Comparison of ENCODE assay signal across 18 cellular contexts in the genomic region with DNA sequence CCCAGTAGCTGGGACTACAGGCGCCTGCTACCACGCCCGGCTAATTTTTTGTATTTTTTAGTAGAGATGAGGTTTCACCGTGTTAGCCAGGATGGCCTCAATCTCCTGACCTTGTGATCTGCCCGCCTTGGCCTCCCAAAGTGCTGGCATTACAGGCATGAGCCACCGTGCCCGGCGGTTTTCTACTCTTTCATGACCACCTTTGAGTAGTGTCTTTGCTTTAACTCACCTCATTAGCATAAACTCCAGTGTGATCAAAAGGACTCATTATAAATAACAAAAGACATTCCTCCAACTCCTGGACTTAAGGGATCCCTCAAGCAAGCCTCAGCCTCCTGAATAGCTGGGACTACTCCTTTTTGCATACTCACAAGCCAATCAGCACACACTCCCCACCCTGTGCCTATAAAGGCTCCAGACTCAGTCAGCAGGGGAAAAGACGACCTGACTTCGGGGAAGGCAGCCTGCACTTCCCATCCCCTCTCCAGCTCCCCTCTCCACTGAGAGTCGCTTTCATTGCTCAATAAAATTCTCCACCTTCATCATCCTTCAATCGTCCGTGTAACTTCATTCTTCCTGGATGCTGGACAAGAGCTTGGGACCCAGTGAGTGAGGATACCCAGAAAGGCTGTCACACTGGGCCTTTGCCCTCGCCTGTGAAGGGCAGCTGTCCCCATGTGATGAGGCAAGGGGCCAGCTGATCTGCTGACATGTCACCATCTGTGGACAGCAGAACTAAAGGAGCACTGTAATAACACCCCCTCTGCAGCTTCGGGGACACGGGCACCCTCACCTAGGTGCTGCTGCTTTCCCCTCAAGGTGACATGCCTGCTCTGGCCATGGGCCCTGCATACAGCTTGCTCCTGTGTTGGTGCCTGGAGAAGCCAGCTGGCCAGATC. TPM values are rescaled to one million over a fixed set of nuclear protein-coding genes. Genes with fewer than 3 reads are reported as not detected.
DNase-seq lines count a peak whose midpoint lies in the region; ATAC-seq, FAIRE-seq and TF ChIP-seq lines count a peak whose summit lies in the region.
"Had no signal": no experiment of that assay in that cellular context is flagged by ENCODE, and none has a peak within 500 bp of the region (broad histone marks: within the 10 kb centered on the region; RNA-seq: fewer than 3 reads in every experiment).

No MANE protein-coding gene starts in this region.

- no peaks in the 10 kb centered on the region for H3K9me3 ChIP-seq in A549
- peaks cover 4% of the 10 kb centered on the region; the same call in 1 of the 2 replicates for H3K9me3 ChIP-seq in HAP-1

- 79% methylated on average over 15 of the region's 16 CpGs for WGBS in A549 (ENCODE audit: missing lambda C conversion rate)

- TF ChIP-seq EP300 in A549 (IDR thresholded peaks at IDR 0.05), result no peak

- ATAC-seq in A549 (peak; percentile 34 to 42; a peak in 3 of 6 replicates), HG02981 (IDR thresholded peaks at IDR 0.05; ENCODE audit: unreplicated experiment) (no peak)
- ATAC-seq: activated CD8-positive, alpha-beta T cell treated with anti-CD3 and anti-CD28 coated beads, Interleukin-2, amount 10 ng/mL, durations not matched to agents 7 days and 5 days; activated naive CD8-positive, alpha-beta T cell treated with anti-CD3 and anti-CD28 coated beads, Interleukin-2, amount 50 U/mL, for 24 hours; stimulated activated memory B cell treated with anti-CD40 and anti-IgM and Interleukin-4, amounts not matched to agents 10 μg/mL and 1 μg/mL and 100 μg/mL, for 72 hours had no signal

- TF ChIP-seq CTCF in A549 (IDR thresholded peaks at IDR 0.05), result no peak

- H3K4me3 ChIP-seq in A549 (no peak overlapping the region), HAP-1 (no peak overlapping the region)
- H3K4me3 ChIP-seq: spleen had no signal

- H3K27ac ChIP-seq in A549, result no peak overlapping the region
- H3K27ac ChIP-seq: epithelial cell of prostate, spleen had no signal

- no peak for TF ChIP-seq POLR2A in A549 (IDR thresholded peaks at IDR 0.05; ENCODE audit: low read length)

- no peaks in the 10 kb centered on the region for H3K36me3 ChIP-seq in HAP-1 (replicated peaks)
- H3K36me3 ChIP-seq: spleen had no signal

- no peak overlapping the region for H3K4me2 ChIP-seq in A549

- TF ChIP-seq RAD21 in A549 (conservative IDR thresholded peaks at IDR 0.05 in 1 of 2, IDR thresholded peaks at IDR 0.05 in 1 of 2), result no peak

- in situ Hi-C loops in HAP-1 (cut with MboI; ENCODE audit: low sequenced_read_pairs), result no loop called here

- no peak for DNase-seq in A549 (ENCODE audit: low read depth in 1 of 2, low spot score in 1 of 2)
- peak; percentile 59 to 72 for DNase-seq in HAP-1 (ENCODE audit: low spot score in 2 of 2)
- DNase-seq in globus pallidus (ENCODE audit: low spot score), result peak; percentile 10
- peak; percentile 56 for DNase-seq in islet precursor cell
- no peak for DNase-seq in NCI-H2171 (lab: John Stamatoyannopoulos, UW)
- no peak for DNase-seq in AG08396 (ENCODE audit: low spot score)
- DNase-seq: activated CD8-positive, alpha-beta T cell treated with anti-CD3 and anti-CD28 coated beads, Interleukin-2, amount 10 ng/mL, durations not matched to agents 7 days and 5 days; activated naive CD8-positive, alpha-beta T cell treated with anti-CD3 and anti-CD28 coated beads, Interleukin-2, amount 50 U/mL, for 24 hours; activated T-cell treated with anti-CD3 and anti-CD28 coated beads for 4 hours; NCI-H1092 treated with DMSO at 0.1 percent for 48 hours; NCI-H1930; NCI-H226; NCI-H774; retina; spleen had no signal

- no peaks in the 10 kb centered on the region for H3K27me3 ChIP-seq in HAP-1 (ENCODE audit: low read depth)
- H3K27me3 ChIP-seq: spleen had no signal

- FAIRE-seq in A549 (lab: Jason Lieb, UNC), result no peak

- CTCF ChIA-PET in A549 (lab: Yijun Ruan, JAX), result interaction anchor here (0.5 to 1.6 kb wide), 6 partner anchors 8 to 370 kb away, joined by 3 to 5 read pairs (median 3); no protein-coding TSS in a partner anchor

- H3K4me1 ChIP-seq in A549 (no peaks in the 10 kb centered on the region), HAP-1 (peaks cover 17% of the 10 kb centered on the region)

- POLR2A ChIA-PET in A549 (lab: Yijun Ruan, JAX), result no interaction called here

TF ChIP-seq in A549, 52 proteins besides CTCF, POLR2A, EP300 and RAD21:
- TF ChIP-seq, protein P1, sequence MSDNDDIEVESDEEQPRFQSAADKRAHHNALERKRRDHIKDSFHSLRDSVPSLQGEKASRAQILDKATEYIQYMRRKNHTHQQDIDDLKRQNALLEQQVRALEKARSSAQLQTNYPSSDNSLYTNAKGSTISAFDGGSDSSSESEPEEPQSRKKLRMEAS (IDR thresholded peaks at IDR 0.05), result no peak
- TF ChIP-seq RCOR1 (IDR thresholded peaks at IDR 0.05; ENCODE audit: low read depth, low read length) (no peak), KDM1A (IDR thresholded peaks at IDR 0.05; ENCODE audit: low read depth) (no peak), ZC3H11A (IDR thresholded peaks at IDR 0.05) (no peak), MYC (IDR thresholded peaks at IDR 0.05; ENCODE audit: borderline replicate concordance, low read length) (no peak), MAZ (IDR thresholded peaks at IDR 0.05; ENCODE audit: borderline replicate concordance, low read depth, low read length) (no peak), TFCP2L1 (CRISPR knock-in tag; IDR thresholded peaks at IDR 0.05) (no peak), HOXB5 (CRISPR knock-in tag; IDR thresholded peaks at IDR 0.05) (no peak), CEBPB (IDR thresholded peaks at IDR 0.05) (no peak), BHLHE40 (IDR thresholded peaks at IDR 0.05; ENCODE audit: low read depth, low read length) (no peak), JUN (IDR thresholded peaks at IDR 0.05) (no peak), KDM5A (IDR thresholded peaks at IDR 0.05) (no peak), JUNB (IDR thresholded peaks at IDR 0.05) (no peak)
- TF ChIP-seq, protein P2, sequence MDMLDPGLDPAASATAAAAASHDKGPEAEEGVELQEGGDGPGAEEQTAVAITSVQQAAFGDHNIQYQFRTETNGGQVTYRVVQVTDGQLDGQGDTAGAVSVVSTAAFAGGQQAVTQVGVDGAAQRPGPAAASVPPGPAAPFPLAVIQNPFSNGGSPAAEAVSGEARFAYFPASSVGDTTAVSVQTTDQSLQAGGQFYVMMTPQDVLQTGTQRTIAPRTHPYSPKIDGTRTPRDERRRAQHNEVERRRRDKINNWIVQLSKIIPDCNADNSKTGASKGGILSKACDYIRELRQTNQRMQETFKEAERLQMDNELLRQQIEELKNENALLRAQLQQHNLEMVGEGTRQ (IDR thresholded peaks at IDR 0.05), result no peak

RNA-seq across cellular contexts. Expression of a gene that starts 35.0 kb away (rescaled TPM):
- polyA plus RNA-seq in A549 (2011; rRNA removed) (300 and 364 TPM in 2 replicates), A549 (2017; fragmentation: RNase III; extraction: RNeasy Plus Mini Kit Qiagen cat#74134 plus additional on column Dnase treatment) (343 to 377 TPM (median 361 TPM) in 3 replicates)
- 289 and 308 TPM in 2 replicates for polyA plus RNA-seq in A549 (2012; cell fraction: cytosol; rRNA removed)
- 226 and 322 TPM in 2 replicates for polyA plus RNA-seq in A549 (2012; cell fraction: nucleus; rRNA removed)
- polyA minus RNA-seq in A549 (2011; rRNA and poly(A)+ RNA removed), result 229 and 243 TPM in 2 replicates

RNA-seq across cellular contexts. Expression of a gene that starts 55.6 kb away (rescaled TPM):
- polyA plus RNA-seq in A549 (2011; rRNA removed), result 17.6 and 25.3 TPM in 2 replicates
- 34.8 and 39.1 TPM in 2 replicates for polyA plus RNA-seq in A549 (2012; cell fraction: cytosol; rRNA removed)
- polyA plus RNA-seq in A549 (2012; cell fraction: nucleus; rRNA removed), result 63.4 and 82.0 TPM in 2 replicates
- 28.9 to 31.8 TPM (median 28.9 TPM) in 3 replicates for polyA plus RNA-seq in A549 (2017; fragmentation: RNase III; extraction: RNeasy Plus Mini Kit Qiagen cat#74134 plus additional on column Dnase treatment)
- polyA minus RNA-seq in A549 (2011; rRNA and poly(A)+ RNA removed), result 42.1 and 48.2 TPM in 2 replicates

Comparison
In these comparisons a context has a peak if more than half of its experiments do, and no peak if none do; other contexts are left out.
1. DNase-seq: peak in HAP-1 (2 of 2), globus pallidus (single experiment) and islet precursor cell (single experiment); none in A549 (0 of 2), NCI-H2171 (single experiment) and AG08396 (single experiment).